20 cellular contexts compared by ENCODE assay signal in genomic region chr2:182318466-182319309, GRCh38.
DNase-seq lines count a peak whose midpoint lies in the region; TF ChIP-seq lines count a peak whose summit lies in the region.
"Had no signal": no experiment of that assay in that cellular context is flagged by ENCODE, and none has a peak within 500 bp of the region (broad histone marks: within the 10 kb centered on the region; RNA-seq: fewer than 3 reads in every experiment).

No MANE protein-coding gene starts in this region.

- no peak overlapping the region for H4K8ac ChIP-seq in mesenchymal stem cell (ENCODE audit: low read length)

- TF ChIP-seq CTCF in dorsolateral prefrontal cortex (IDR thresholded peaks at IDR 0.05 in 54 of 56, conservative IDR thresholded peaks at IDR 0.05 in 2 of 56; ENCODE audit: low read depth in 1 of 56, partially characterized antibody in 56 of 56) (no peak), PC-9 (conservative IDR thresholded peaks at IDR 0.05) (no peak)

- no peak overlapping the region for H2BK120ac ChIP-seq in mesenchymal stem cell (ENCODE audit: low read depth, low read length)

- peaks cover under 1% of the 10 kb centered on the region for H3K4me1 ChIP-seq in mesenchymal stem cell (ENCODE audit: control insufficient read depth, insufficient read depth, low read depth, low read length)
- H3K4me1 ChIP-seq in PC-9 (replicated peaks; ENCODE audit: insufficient read depth), result no peaks in the 10 kb centered on the region

- no peak overlapping the region for H3K4ac ChIP-seq in mesenchymal stem cell (ENCODE audit: low read depth in 1 of 2, low read length in 2 of 2)

- POLR2A ChIA-PET in PC-9 (lab: Charles Lee; ENCODE audit: unreplicated experiment), result interaction anchor here (0.5 kb wide), 1 partner anchor 18 kb away, joined by 5 read pairs; no protein-coding TSS in a partner anchor

- in situ Hi-C loops in G401 (cut with HindIII; ENCODE audit: low sequenced_read_pairs), result no loop called here

- BruUV-seq in PC-9 (replicated peaks; lab: Mats Ljungman, UMichigan), result no TSS peak

- H3K18ac ChIP-seq in mesenchymal stem cell (ENCODE audit: low read depth in 1 of 2, low read length in 2 of 2), result no peak overlapping the region

- H2BK15ac ChIP-seq in mesenchymal stem cell (ENCODE audit: low read depth, poor library complexity, severe bottlenecking), result no peak overlapping the region

- H3K14ac ChIP-seq in mesenchymal stem cell (ENCODE audit: low read length in 2 of 2), result no peak overlapping the region

- no peaks in the 10 kb centered on the region for H3K27me3 ChIP-seq in dorsolateral prefrontal cortex
- H3K27me3 ChIP-seq in mesenchymal stem cell (ENCODE audit: control insufficient read depth in 1 of 2, insufficient read depth in 1 of 2, low read length in 2 of 2), result no peaks in the 10 kb centered on the region
- H3K27me3 ChIP-seq in PC-9 (ENCODE audit: insufficient read depth, low read depth), result no peaks in the 10 kb centered on the region
- H3K27me3 ChIP-seq: tibial nerve had no signal

- H3K27ac ChIP-seq in dorsolateral prefrontal cortex (peak overlapping the region in 43 of 59 donors; percentile 7 to 81 (median 46)), mesenchymal stem cell (ENCODE audit: low read length, poor library complexity, severe bottlenecking) (no peak overlapping the region), PC-9 (no peak overlapping the region)
- H3K27ac ChIP-seq: tibial nerve, VCaP had no signal

- H2AFZ ChIP-seq in mesenchymal stem cell (ENCODE audit: low read depth, low read length) (no peak overlapping the region), PC-9 (no peak overlapping the region)

- no peaks in the 10 kb centered on the region for H3K9me2 ChIP-seq in PC-9 (ENCODE audit: insufficient read depth)

- H3K36me3 ChIP-seq in mesenchymal stem cell (ENCODE audit: control insufficient read depth in 1 of 2, insufficient read depth in 2 of 2, low read depth in 1 of 2, low read length in 2 of 2), result no peaks in the 10 kb centered on the region
- no peaks in the 10 kb centered on the region for H3K36me3 ChIP-seq in PC-9 (ENCODE audit: low read depth)
- H3K36me3 ChIP-seq: tibial nerve had no signal

- H3K9me3 ChIP-seq in mesenchymal stem cell (ENCODE audit: control insufficient read depth, low read length) (no peaks in the 10 kb centered on the region), PC-9 (ENCODE audit: insufficient read depth, low read depth) (no peaks in the 10 kb centered on the region)
- H3K9me3 ChIP-seq: tibial nerve had no signal

- 79% methylated on average over 3 of the region's 3 CpGs for WGBS in mesenchymal stem cell

- no peak overlapping the region for H2BK12ac ChIP-seq in mesenchymal stem cell (ENCODE audit: low read length in 2 of 2)

- DNase-seq in G401 (ENCODE audit: low spot score) (peak; percentile 48), NCI-H446 treated with DMSO at 0.1 percent for 48 hours (lab: John Stamatoyannopoulos, UW) (peak; percentile 43), dorsolateral prefrontal cortex (no peak), mesenchymal stem cell (peak; percentile 33), NCI-H2029 treated with DMSO at 0.1 percent for 48 hours (lab: John Stamatoyannopoulos, UW) (no peak), PC-9 (no peak), NCI-H2196 (lab: John Stamatoyannopoulos, UW; ENCODE audit: unreplicated experiment) (no peak)
- no peak for DNase-seq in activated CD8-positive, alpha-beta memory T cell treated with anti-CD3 and anti-CD28 coated beads, Interleukin-2, amount 50 U/mL, for 4 hours
- DNase-seq: activated CD4-positive, alpha-beta T cell treated with anti-CD3 and anti-CD28 coated beads, Interleukin-2, amount 50 U/mL, for 1 hour; activated CD8-positive, alpha-beta memory T cell treated with anti-CD3 and anti-CD28 coated beads, Interleukin-2, amount 50 U/mL, for 48 hours; CD4-positive, alpha-beta memory T cell; GOT3; Karpas-422; SIG-M5; stimulated activated CD4-positive, alpha-beta T cell treated with anti-CD3 and anti-CD28 coated beads, Interleukin-4, amount 100 ng/mL, for 1 hour; stimulated activated naive CD8-positive, alpha-beta T cell treated with anti-CD3 and anti-CD28 coated beads, Interleukin-15, Interleukin-2, amounts not matched to agents 100 U/mL and 50 U/mL, for 24 hours; T-helper 17 cell had no signal

- no peaks in the 10 kb centered on the region for H3K79me1 ChIP-seq in mesenchymal stem cell (replicated peaks; ENCODE audit: low read length, poor library complexity, severe bottlenecking)

- H2AK5ac ChIP-seq in mesenchymal stem cell (ENCODE audit: low read length, severe bottlenecking), result no peak overlapping the region

- H4K91ac ChIP-seq in mesenchymal stem cell (ENCODE audit: low read length), result no peak overlapping the region

- intact Hi-C loops in dorsolateral prefrontal cortex (cut with DNase I) (no loop called here), PC-9 (cut with micrococcal nuclease; ENCODE audit: unreplicated experiment) (no loop called here)

- no peak overlapping the region for H3K23ac ChIP-seq in mesenchymal stem cell (ENCODE audit: low read length in 2 of 2)

- no peak overlapping the region for H2BK5ac ChIP-seq in mesenchymal stem cell (ENCODE audit: low read depth, low read length, poor library complexity, severe bottlenecking)

- H3K9ac ChIP-seq in mesenchymal stem cell (ENCODE audit: low read length), result peak overlapping the region; percentile 58

- CTCF ChIA-PET in PC-9 (lab: Charles Lee), result no interaction called here

- no peaks in the 10 kb centered on the region for H3K79me2 ChIP-seq in PC-9 (ENCODE audit: low read depth)

- H3K4me2 ChIP-seq in mesenchymal stem cell (ENCODE audit: low read length, poor library complexity, severe bottlenecking) (no peak overlapping the region), PC-9 (no peak overlapping the region)
- H3K4me2 ChIP-seq: smooth muscle cell had no signal

- H3K4me3 ChIP-seq in dorsolateral prefrontal cortex (no peak overlapping the region), mesenchymal stem cell (ENCODE audit: insufficient read depth in 1 of 2, low read depth in 1 of 2, low read length in 2 of 2) (no peak overlapping the region), PC-9 (no peak overlapping the region)
- H3K4me3 ChIP-seq: smooth muscle cell, tibial nerve had no signal

- no peaks in the 10 kb centered on the region for H4K20me1 ChIP-seq in PC-9 (ENCODE audit: insufficient read depth)

- H3F3A ChIP-seq in PC-9 (ENCODE audit: insufficient read depth, low read depth), result no peaks in the 10 kb centered on the region

Comparison
In these comparisons a context has a peak if more than half of its experiments do, and no peak if none do; other contexts are left out.
1. DNase-seq: peak in G401 (single experiment), NCI-H446 treated with DMSO at 0.1 percent for 48 hours (single experiment) and mesenchymal stem cell (single experiment); none in dorsolateral prefrontal cortex (0 of 10), NCI-H2029 treated with DMSO at 0.1 percent for 48 hours (single experiment), PC-9 (0 of 2), activated CD8-positive, alpha-beta memory T cell treated with anti-CD3 and anti-CD28 coated beads, Interleukin-2, amount 50 U/mL, for 4 hours (single experiment) and NCI-H2196 (single experiment).
2. H3K27ac ChIP-seq: peak in dorsolateral prefrontal cortex (43 of 59); none in mesenchymal stem cell (single experiment) and PC-9 (single experiment).